16 cellular contexts compared by ENCODE assay signal in genomic region chr1:82392946-82393345, GRCh38.
"Had no signal": no experiment of that assay in that cellular context is flagged by ENCODE, and none has a peak within 500 bp of the region (broad histone marks: within the 10 kb centered on the region; RNA-seq: fewer than 3 reads in every experiment).

No MANE protein-coding gene starts in this region.

- H3K4me1 ChIP-seq: adrenal gland, heart right ventricle, right lobe of liver, stomach, testis had no signal

- H3K9me3 ChIP-seq: adrenal gland, heart right ventricle, ovary, right lobe of liver, stomach, testis had no signal

- H3K27me3 ChIP-seq: adrenal gland, heart right ventricle, ovary, right lobe of liver, stomach, testis had no signal

- H3K27ac ChIP-seq: adrenal gland, heart right ventricle, ovary, right lobe of liver, stomach, testis had no signal

- H3K36me3 ChIP-seq: adrenal gland, heart right ventricle, ovary, right lobe of liver, stomach had no signal

- FAIRE-seq: colon, small intestine had no signal

- ATAC-seq: activated naive CD4-positive, alpha-beta T cell treated with anti-CD3 and anti-CD28 coated beads, Interleukin-2, amount 50 U/mL, for 72 hours; heart right ventricle; naive thymus-derived CD8-positive, alpha-beta T cell; right lobe of liver; T-helper 17 cell had no signal

- H3K4me3 ChIP-seq: adrenal gland, heart right ventricle, ovary, right lobe of liver, stomach, testis had no signal

- DNase-seq: activated CD4-positive, alpha-beta T cell treated with anti-CD3 and anti-CD28 coated beads, Interleukin-2, amount 50 U/mL, for 48 hours; activated gamma-delta T cell treated with Interleukin-2 at 50 U/mL for 16 hours; endodermal cell; heart right ventricle; naive thymus-derived CD8-positive, alpha-beta T cell; ovary; right lobe of liver; small intestine; stimulated activated CD4-positive, alpha-beta T cell treated with anti-CD3 and anti-CD28 coated beads, Interleukin-15, amount 100 ng/mL, for 24 hours; stimulated activated CD4-positive, alpha-beta T cell treated with anti-CD3 and anti-CD28 coated beads, Interleukin-4, amount 100 ng/mL, for 1 hour; stomach; T-helper 17 cell; testis had no signal
